Comparison of ENCODE assay signal across 2 cellular contexts in genomic region chr4:67167849-67168248, GRCh38.
TF ChIP-seq lines count a peak whose summit lies in the region.

No MANE protein-coding gene starts in this region.

TF ChIP-seq in GM23338, 12 proteins besides CTCF, POLR2A, EP300 and RAD21:
- TF ChIP-seq ZNF331 (CRISPR knock-in tag; IDR thresholded peaks at IDR 0.05; ENCODE audit: low read depth) (no peak), ZNF114 (CRISPR knock-in tag; IDR thresholded peaks at IDR 0.05) (no peak), EZH2phosphoT487 (IDR thresholded peaks at IDR 0.05; ENCODE audit: unreplicated experiment) (no peak), REST (IDR thresholded peaks at IDR 0.05; ENCODE audit: unreplicated experiment) (no peak), ETS1 (IDR thresholded peaks at IDR 0.05) (no peak), ZNF462 (CRISPR knock-in tag; IDR thresholded peaks at IDR 0.05) (peak; percentile 32; the same call in 1 of the 2 replicates)
TF ChIP-seq in GM23338: peak in this region for 1.

TF ChIP-seq in H1, 55 proteins besides CTCF, POLR2A, EP300 and RAD21:
- no peak for TF ChIP-seq TAF1 (IDR thresholded peaks at IDR 0.05; ENCODE audit: low read depth, low read length)
- peak; percentile 84 for TF ChIP-seq JUND (IDR thresholded peaks at IDR 0.05; ENCODE audit: low read length)
